ENCODE assay signal across 8 cellular contexts in genomic region chr5:170632266-170632984, GRCh38.
A peak's percentile ranks its signal among the peaks of the same experiment; 100 is the strongest.
DNase-seq lines count a peak whose midpoint lies in the region; ATAC-seq, FAIRE-seq and TF ChIP-seq lines count a peak whose summit lies in the region.

No MANE protein-coding gene starts in this region.

- H3K27ac ChIP-seq in BLaER1 (no peak overlapping the region), KMS-11 (no peak overlapping the region), small intestine (ENCODE audit: low read depth in 1 of 2, low read length in 1 of 2) (peak overlapping the region in 1 of 2 donors; percentile 56)

- H3K4me2 ChIP-seq in BLaER1 = peak overlapping the region; percentile 84
- H3K4me2 ChIP-seq in KMS-11 = peak overlapping the region; percentile 48

- H3K4me3 Mint-ChIP-seq in nephron = peak overlapping the region; percentile 63 to 79 (median 73)

- TF ChIP-seq CTCF in KMS-11 (conservative IDR thresholded peaks at IDR 0.05; ENCODE audit: low read depth, low read length) (no peak), nephron (IDR thresholded peaks at IDR 0.05; ENCODE audit: unreplicated experiment in 3 of 3) (peak in 1 of 3 experiments; percentile 9)

- no peak for ATAC-seq in HG03139 (IDR thresholded peaks at IDR 0.05; ENCODE audit: unreplicated experiment)

- H3K27me3 Mint-ChIP-seq in nephron (ENCODE audit: low read depth) = peaks cover 15% of the 10 kb centered on the region

- no peaks in the 10 kb centered on the region for H3K9me3 Mint-ChIP-seq in nephron

- H4K20me1 ChIP-seq in BLaER1 (no peaks in the 10 kb centered on the region), KMS-11 (ENCODE audit: insufficient read depth) (no peaks in the 10 kb centered on the region)

- H3K4me3 ChIP-seq in BLaER1 (peak overlapping the region; percentile 68; the same call in 1 of the 2 replicates), KMS-11 (IDR thresholded peaks at IDR 0.05; ENCODE audit: insufficient read depth, low read depth, low read length) (no peak overlapping the region), small intestine (ENCODE audit: low read depth in 1 of 2, low read length in 2 of 2) (no peak overlapping the region)

- peak overlapping the region; percentile 63 to 96 (median 88) for H3K27ac Mint-ChIP-seq in nephron

- H3K9ac ChIP-seq in BLaER1 (no peak overlapping the region), KMS-11 (no peak overlapping the region)

- H3K9me3 ChIP-seq in BLaER1 = no peaks in the 10 kb centered on the region
- H3K9me3 ChIP-seq in small intestine (ENCODE audit: control insufficient read depth, low read depth) = no peaks in the 10 kb centered on the region

- peaks cover 39% of the 10 kb centered on the region for H3K4me1 Mint-ChIP-seq in nephron

- H3K79me2 ChIP-seq in KMS-11 (ENCODE audit: insufficient read depth, low read depth) = no peaks in the 10 kb centered on the region

- H3K4me1 ChIP-seq in BLaER1 (peaks cover 11% of the 10 kb centered on the region), KMS-11 (ENCODE audit: low read depth, poor library complexity, severe bottlenecking) (no peaks in the 10 kb centered on the region), small intestine (ENCODE audit: control insufficient read depth in 2 of 2, insufficient read depth in 1 of 2, low read depth in 1 of 2, low read length in 1 of 2) (no peaks in the 10 kb centered on the region)

- H3K36me3 Mint-ChIP-seq in nephron (ENCODE audit: low read depth) = no peaks in the 10 kb centered on the region

- peak; percentile 21 for DNase-seq in dermis blood vessel endothelial cell
- no peak for DNase-seq in small intestine
- no peak for DNase-seq in HCEC 1CT
- DNase-seq in DMS114 treated with DMSO at 0.1 percent for 48 hours (lab: John Stamatoyannopoulos, UW; ENCODE audit: unreplicated experiment) = no peak

- 31 to 42% (median 32%) methylated on average over 19 of the region's 19 CpGs for WGBS in small intestine, 3 donors

- no peak for FAIRE-seq in small intestine (lab: Jason Lieb, UNC)

- no peaks in the 10 kb centered on the region for H3K27me3 ChIP-seq in BLaER1
- H3K27me3 ChIP-seq in KMS-11 (ENCODE audit: insufficient read depth, low read depth) = no peaks in the 10 kb centered on the region
- H3K27me3 ChIP-seq in small intestine (ENCODE audit: control insufficient read depth in 2 of 2, insufficient read depth in 2 of 2, low read length in 2 of 2) = no peaks in the 10 kb centered on the region

- H3K36me3 ChIP-seq in BLaER1 (no peaks in the 10 kb centered on the region), KMS-11 (ENCODE audit: insufficient read depth) (no peaks in the 10 kb centered on the region), small intestine (ENCODE audit: control insufficient read depth in 2 of 2, insufficient read depth in 2 of 2, low read length in 2 of 2) (no peaks in the 10 kb centered on the region)

- peak overlapping the region; percentile 85; the same call in 1 of the 2 replicates for H2AFZ ChIP-seq in KMS-11 (ENCODE audit: low read depth)
